Comparison of ENCODE assay signal across 13 cellular contexts in the genomic region with DNA sequence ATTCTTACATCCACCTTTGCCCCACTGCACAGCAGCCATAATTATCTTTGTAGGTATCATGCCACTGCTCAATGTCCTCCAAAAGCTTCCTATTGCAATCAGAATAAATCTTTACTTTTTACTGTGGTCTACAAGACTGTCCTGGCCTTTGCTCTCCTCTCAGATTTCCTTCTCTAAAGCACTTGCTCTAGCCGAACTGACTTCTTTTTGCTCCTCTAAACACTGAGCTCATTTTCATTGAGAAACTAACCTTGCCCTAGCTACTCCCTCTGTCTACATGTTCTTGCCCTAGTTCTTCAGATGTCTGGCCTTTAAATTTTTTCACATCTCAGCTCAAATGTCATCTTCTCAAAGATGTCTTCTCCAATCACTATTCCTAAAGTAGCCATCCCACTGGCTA.
DNase-seq lines count a peak whose midpoint lies in the region; ATAC-seq and TF ChIP-seq lines count a peak whose summit lies in the region.
"Had no signal": no experiment of that assay in that cellular context is flagged by ENCODE, and none has a peak within 500 bp of the region (broad histone marks: within the 10 kb centered on the region; RNA-seq: fewer than 3 reads in every experiment).

No MANE protein-coding gene starts in this region.

- H3K27me3 ChIP-seq in uterus, result no peaks in the 10 kb centered on the region
- H3K27me3 ChIP-seq: SJSA1, thyroid gland had no signal

- intact Hi-C loops in OCI-LY7 (cut with micrococcal nuclease; ENCODE audit: unreplicated experiment) (no loop called here), uterus (cut with DNase I; ENCODE audit: low total_unique reads) (no loop called here)

- H3K36me3 ChIP-seq in OCI-LY7 (ENCODE audit: insufficient read depth, low read length) (peaks cover 8% of the 10 kb centered on the region; the same call in 1 of the 2 replicates), uterus (no peaks in the 10 kb centered on the region)
- H3K36me3 ChIP-seq: SJSA1, thyroid gland had no signal

- H3K9me3 ChIP-seq in OCI-LY7 (ENCODE audit: low read length) (no peaks in the 10 kb centered on the region), uterus (no peaks in the 10 kb centered on the region)
- H3K9me3 ChIP-seq: SJSA1, thyroid gland had no signal

- H3K27ac ChIP-seq in OCI-LY7 (ENCODE audit: low read depth, low read length, poor library complexity, severe bottlenecking), result peak overlapping the region; percentile 55
- no peak overlapping the region for H3K27ac ChIP-seq in uterus
- H3K27ac ChIP-seq: SJSA1, thyroid gland had no signal

- CTCF ChIA-PET in OCI-LY7 (lab: Charles Lee; ENCODE audit: unreplicated experiment), result interaction anchor here (1.1 kb wide), 1 partner anchor 10 kb away, joined by 4 read pairs; no protein-coding TSS in a partner anchor

- peaks cover 18% of the 10 kb centered on the region for H3K4me1 ChIP-seq in OCI-LY7 (ENCODE audit: insufficient read depth, low read length, poor library complexity, severe bottlenecking)
- H3K4me1 ChIP-seq in uterus, result no peaks in the 10 kb centered on the region
- H3K4me1 ChIP-seq: SJSA1, thyroid gland had no signal

- no peak overlapping the region; the same call in 1 of the 2 replicates for H2AFZ ChIP-seq in OCI-LY7 (ENCODE audit: low read length)

- H3K4me3 ChIP-seq in OCI-LY7 (ENCODE audit: low read depth, low read length, poor library complexity, severe bottlenecking) (peak overlapping the region; percentile 7), uterus (no peak overlapping the region)
- H3K4me3 ChIP-seq: SJSA1, thyroid gland had no signal

- BruUV-seq in OCI-LY7 (replicated peaks; lab: Mats Ljungman, UMichigan), result no TSS peak

- peak; percentile 16 for DNase-seq in OCI-LY7 (ENCODE audit: low spot score)
- DNase-seq in uterus, result no peak
- no peak for DNase-seq in GM13976 (ENCODE audit: low spot score)
- DNase-seq in AML-193 (lab: John Stamatoyannopoulos, UW), result no peak
- DNase-seq in kidney glomerular epithelial cell (lab: John Stamatoyannopoulos, UW), result no peak
- DNase-seq: CD4-positive, alpha-beta memory T cell; NCI-H526; right cardiac atrium; thyroid gland had no signal

- in situ Hi-C loops in GM13976 (cut with MboI; ENCODE audit: low sequenced_read_pairs, unreplicated experiment), result no loop called here

- no peak for TF ChIP-seq CTCF in OCI-LY7 (conservative IDR thresholded peaks at IDR 0.05; ENCODE audit: low read length)
- TF ChIP-seq CTCF in uterus (IDR thresholded peaks at IDR 0.05), result no peak
- no peak for TF ChIP-seq CTCF in GM13976 (IDR thresholded peaks at IDR 0.05; ENCODE audit: borderline replicate concordance, control extremely low read depth, extremely low read depth, insufficient read depth, missing control alignments)

- H3K9me2 ChIP-seq in OCI-LY7 (ENCODE audit: insufficient read depth, low read length), result no peaks in the 10 kb centered on the region

- no peak for TF ChIP-seq POLR2A in uterus (IDR thresholded peaks at IDR 0.05)

- peak; percentile 38 for ATAC-seq in GM18873 (IDR thresholded peaks at IDR 0.05; ENCODE audit: low FRiP score, unreplicated experiment)
- peak; percentile 35 for ATAC-seq in GM21619 (IDR thresholded peaks at IDR 0.05; ENCODE audit: unreplicated experiment)
- ATAC-seq in HG03095 (IDR thresholded peaks at IDR 0.05; ENCODE audit: unreplicated experiment), result peak; percentile 29
- ATAC-seq: right cardiac atrium had no signal

- POLR2A ChIA-PET in OCI-LY7 (lab: Charles Lee), result interaction anchor here (0.7 to 1.5 kb wide), 5 partner anchors 10 to 799 kb away, joined by 3 to 4 read pairs (median 3); no protein-coding TSS in a partner anchor

- H3K79me2 ChIP-seq in OCI-LY7 (ENCODE audit: insufficient read depth, low read depth, low read length), result no peaks in the 10 kb centered on the region

- H3K4me2 ChIP-seq in OCI-LY7 (ENCODE audit: low read length), result peak overlapping the region; percentile 65

- no peaks in the 10 kb centered on the region for H4K20me1 ChIP-seq in OCI-LY7 (ENCODE audit: insufficient read depth, low read length)
